Comparison of ENCODE assay signal across 1 cellular context in genomic region chr14:68380304-68380840, GRCh38.
TF ChIP-seq lines count a peak whose summit lies in the region.

No MANE protein-coding gene starts in this region.

TF ChIP-seq in GM23338, 12 proteins besides CTCF, POLR2A, EP300 and RAD21 (continued from another document):
- no peak for TF ChIP-seq ZNF462 (CRISPR knock-in tag; IDR thresholded peaks at IDR 0.05)
- no peak for TF ChIP-seq STAT1 (IDR thresholded peaks at IDR 0.05; ENCODE audit: unreplicated experiment)
